ENCODE assay signal across 10 cellular contexts in genomic region chr1:26531651-26532131, GRCh38. TPM values are rescaled to one million over a fixed set of nuclear protein-coding genes. Genes with fewer than 3 reads are reported as not detected.
DNase-seq lines count a peak whose midpoint lies in the region; ATAC-seq, FAIRE-seq and TF ChIP-seq lines count a peak whose summit lies in the region.
"Had no signal": no experiment of that assay in that cellular context is flagged by ENCODE, and none has a peak within 500 bp of the region (broad histone marks: within the 10 kb centered on the region; RNA-seq: fewer than 3 reads in every experiment).

No MANE protein-coding gene starts in this region.

- no peak for TF ChIP-seq EP300 in A549 (IDR thresholded peaks at IDR 0.05)

- H3K4me3 ChIP-seq in A549 = peak overlapping the region; percentile 58; the same call in 2 of the 3 replicates
- H3K4me3 ChIP-seq in HUES64 (ENCODE audit: low read length) = peak overlapping the region; percentile 79
- no peak overlapping the region for H3K4me3 ChIP-seq in mesenchymal stem cell (ENCODE audit: insufficient read depth in 1 of 2, low read depth in 1 of 2, low read length in 2 of 2)
- H3K4me3 ChIP-seq: thoracic aorta had no signal

- H3K4me1 ChIP-seq in A549 (peaks cover 21% of the 10 kb centered on the region), HUES64 (ENCODE audit: insufficient read depth, low read length) (peaks cover 20% of the 10 kb centered on the region), mesenchymal stem cell (ENCODE audit: control insufficient read depth, insufficient read depth, low read depth, low read length) (peaks cover 36% of the 10 kb centered on the region)

- TF ChIP-seq POLR2A in A549 (IDR thresholded peaks at IDR 0.05; ENCODE audit: low read length) = no peak

- H3K27ac Mint-ChIP-seq in MCF 10A (ENCODE audit: low read depth, unreplicated experiment) = peak overlapping the region; percentile 90

- peaks cover 15% of the 10 kb centered on the region for H3K4me1 Mint-ChIP-seq in MCF 10A (ENCODE audit: insufficient read depth, unreplicated experiment)

- H3K36me3 ChIP-seq in HUES64 (ENCODE audit: insufficient read depth, low read length) = no peaks in the 10 kb centered on the region
- no peaks in the 10 kb centered on the region for H3K36me3 ChIP-seq in mesenchymal stem cell (ENCODE audit: control insufficient read depth in 1 of 2, insufficient read depth in 2 of 2, low read depth in 1 of 2, low read length in 2 of 2)
- H3K36me3 ChIP-seq: thoracic aorta had no signal

- peak overlapping the region in 1 of 2 experiments; percentile 49 for H2BK12ac ChIP-seq in mesenchymal stem cell (ENCODE audit: low read length in 2 of 2)

- H3K14ac ChIP-seq in mesenchymal stem cell (ENCODE audit: low read length in 2 of 2) = no peak overlapping the region

- H3K9ac ChIP-seq in HUES64 (ENCODE audit: low read depth, low read length) (peak overlapping the region; percentile 44), mesenchymal stem cell (ENCODE audit: low read length) (no peak overlapping the region)

- peak overlapping the region; percentile 74 for H4K8ac ChIP-seq in mesenchymal stem cell (ENCODE audit: low read length)

- H2BK120ac ChIP-seq in mesenchymal stem cell (ENCODE audit: low read depth, low read length) = no peak overlapping the region

- POLR2A ChIA-PET in A549 (lab: Yijun Ruan, JAX) = interaction anchor here (0.5 kb wide), 1 partner anchor 8 kb away, joined by 5 read pairs; no protein-coding TSS in a partner anchor
- POLR2A ChIA-PET in MCF 10A (lab: Yijun Ruan, JAX) = interaction anchor here (0.6 to 6.1 kb wide), 18 partner anchors 10 to 1761 kb away, joined by 3 to 282 read pairs (median 4); partner anchors contain the start of genes DHDDS, HMGN2 and PIGV

- peak overlapping the region in 1 of 2 experiments; percentile 35 for H3K18ac ChIP-seq in mesenchymal stem cell (ENCODE audit: low read depth in 1 of 2, low read length in 2 of 2)

- H3K9me3 Mint-ChIP-seq in MCF 10A (ENCODE audit: unreplicated experiment) = no peaks in the 10 kb centered on the region
- H3K9me3 Mint-ChIP-seq: CD4-positive, alpha-beta memory T cell had no signal

- H3K4me2 ChIP-seq in A549 (peak overlapping the region; percentile 93), mesenchymal stem cell (ENCODE audit: low read length, poor library complexity, severe bottlenecking) (peak overlapping the region; percentile 96)

- CTCF ChIA-PET in A549 (lab: Yijun Ruan, JAX) (interaction anchor here (0.9 to 2.9 kb wide), 3 partner anchors 8 to 278 kb away, joined by 3 to 25 read pairs (median 7); no protein-coding TSS in a partner anchor), MCF 10A (lab: Yijun Ruan, JAX) (interaction anchor here (0.6 to 3.8 kb wide), 7 partner anchors 8 to 347 kb away, joined by 3 to 75 read pairs (median 3); no protein-coding TSS in a partner anchor)

- no peak overlapping the region for H2BK5ac ChIP-seq in mesenchymal stem cell (ENCODE audit: low read depth, low read length, poor library complexity, severe bottlenecking)

- TSS peak; percentile 50 for BruUV-seq in MCF 10A (replicated peaks; lab: Mats Ljungman, UMichigan)

- no peak overlapping the region for H3K23ac ChIP-seq in mesenchymal stem cell (ENCODE audit: low read length in 2 of 2)

- ATAC-seq in A549 = no peak
- no peak for ATAC-seq in GM21360 (IDR thresholded peaks at IDR 0.05; ENCODE audit: unreplicated experiment)

- peaks cover 31% of the 10 kb centered on the region for H3K79me1 ChIP-seq in mesenchymal stem cell (replicated peaks; ENCODE audit: low read length, poor library complexity, severe bottlenecking)

- intact Hi-C loops in MCF 10A (cut with micrococcal nuclease) = loop anchor here (1.0 to 2.0 kb wide), 2 partner anchors 31 to 59 kb away; partner anchors contain the start of gene HMGN2

- DNase-seq in A549 (ENCODE audit: low read depth in 1 of 2, low spot score in 1 of 2) = no peak
- peak; percentile 53 for DNase-seq in MCF 10A (ENCODE audit: unreplicated experiment)
- DNase-seq in mesenchymal stem cell = no peak
- no peak for DNase-seq in activated gamma-delta T cell treated with Interleukin-2 at 50 U/mL for 16 hours
- DNase-seq in activated CD8-positive, alpha-beta memory T cell treated with anti-CD3 and anti-CD28 coated beads for 24 hours = no peak
- DNase-seq in HPDE6-E6E7 (ENCODE audit: extremely low spot score) = no peak
- DNase-seq: CD4-positive, alpha-beta memory T cell had no signal

- no peak for FAIRE-seq in A549 (lab: Jason Lieb, UNC)

- H2AFZ ChIP-seq in mesenchymal stem cell (ENCODE audit: low read depth, low read length) = no peak overlapping the region

- peaks cover 15% of the 10 kb centered on the region for H3K36me3 Mint-ChIP-seq in MCF 10A (ENCODE audit: insufficient read depth, unreplicated experiment)

- H3K27ac ChIP-seq in A549 = peak overlapping the region; percentile 72 to 92
- H3K27ac ChIP-seq in HUES64 (ENCODE audit: low read depth, low read length) = peak overlapping the region; percentile 73
- peak overlapping the region; percentile 38 for H3K27ac ChIP-seq in mesenchymal stem cell (ENCODE audit: low read length, poor library complexity, severe bottlenecking)
- H3K27ac ChIP-seq: thoracic aorta had no signal

- H3K4me3 Mint-ChIP-seq in MCF 10A (ENCODE audit: unreplicated experiment) = peak overlapping the region; percentile 89

- no peak for TF ChIP-seq RAD21 in A549 (conservative IDR thresholded peaks at IDR 0.05 in 1 of 2, IDR thresholded peaks at IDR 0.05 in 1 of 2)

- H3K27me3 ChIP-seq in HUES64 (ENCODE audit: insufficient read depth, low read length) (no peaks in the 10 kb centered on the region; the same call in 1 of the 2 replicates), mesenchymal stem cell (ENCODE audit: control insufficient read depth in 1 of 2, insufficient read depth in 1 of 2, low read length in 2 of 2) (peaks cover 0 to 6% of the 10 kb centered on the region in 2 experiments)

- TF ChIP-seq CTCF in A549 (IDR thresholded peaks at IDR 0.05) (no peak), MCF 10A (IDR thresholded peaks at IDR 0.05; ENCODE audit: unreplicated experiment) (no peak)

- no peak overlapping the region for H4K91ac ChIP-seq in mesenchymal stem cell (ENCODE audit: low read length)

- no peaks in the 10 kb centered on the region for H3K27me3 Mint-ChIP-seq in MCF 10A (ENCODE audit: insufficient read depth, unreplicated experiment)
- H3K27me3 Mint-ChIP-seq: CD4-positive, alpha-beta memory T cell had no signal

- peak overlapping the region; percentile 58 for H2AK5ac ChIP-seq in mesenchymal stem cell (ENCODE audit: low read length, severe bottlenecking)

- no peak overlapping the region for H3K4ac ChIP-seq in mesenchymal stem cell (ENCODE audit: low read depth in 1 of 2, low read length in 2 of 2)

- H3K9me3 ChIP-seq in A549 (no peaks in the 10 kb centered on the region), HUES64 (ENCODE audit: insufficient read depth, low read depth, low read length) (no peaks in the 10 kb centered on the region), mesenchymal stem cell (ENCODE audit: control insufficient read depth, low read length) (no peaks in the 10 kb centered on the region)
- H3K9me3 ChIP-seq: thoracic aorta had no signal

- 80% methylated on average over 4 of the region's 12 CpGs for WGBS in A549 (ENCODE audit: missing lambda C conversion rate)
- 67% methylated on average over 12 of the region's 12 CpGs for WGBS in HUES64
- WGBS in mesenchymal stem cell = 81% methylated on average over 12 of the region's 12 CpGs

- no peak overlapping the region for H2BK15ac ChIP-seq in mesenchymal stem cell (ENCODE audit: low read depth, poor library complexity, severe bottlenecking)

TF ChIP-seq in A549, 52 proteins besides CTCF, POLR2A, EP300 and RAD21:
- TF ChIP-seq NFE2L2 (conservative IDR thresholded peaks at IDR 0.05; ENCODE audit: low read length) = no peak
- TF ChIP-seq FOSL2 (IDR thresholded peaks at IDR 0.05) = no peak
- TF ChIP-seq FOSL2 (CRISPR knock-in tag; IDR thresholded peaks at IDR 0.05) = no peak
- no peak for TF ChIP-seq MYC (IDR thresholded peaks at IDR 0.05; ENCODE audit: borderline replicate concordance, low read length)
- no peak for TF ChIP-seq MAZ (IDR thresholded peaks at IDR 0.05; ENCODE audit: borderline replicate concordance, low read depth, low read length)

RNA-seq across cellular contexts. Expression of gene RPS6KA1, which starts 2.1 kb away (rescaled TPM):
- polyA plus RNA-seq in A549 (2011; rRNA removed) (9.8 and 11.8 TPM in 2 replicates), A549 (2017; fragmentation: RNase III; extraction: RNeasy Plus Mini Kit Qiagen cat#74134 plus additional on column Dnase treatment) (12.4 to 14.1 TPM (median 12.7 TPM) in 3 replicates)
- polyA plus RNA-seq in A549 (2012; cell fraction: cytosol; rRNA removed) = 13.7 and 16.5 TPM in 2 replicates
- polyA plus RNA-seq in A549 (2012; cell fraction: nucleus; rRNA removed) = 17.6 and 18.5 TPM in 2 replicates
- 24.0 and 26.2 TPM in 2 replicates for polyA minus RNA-seq in A549 (2011; rRNA and poly(A)+ RNA removed)
- 28.6 TPM for polyA plus RNA-seq in HUES64 (2013, experiment 1 of 2)
- 30.1 TPM for polyA plus RNA-seq in HUES64 (2013, experiment 2 of 2)
- total RNA-seq in MCF 10A (2022) = 43.9 and 50.9 TPM in 2 replicates
- 5.6 TPM for polyA plus RNA-seq in mesenchymal stem cell (2013, experiment 1 of 2)
- polyA plus RNA-seq in mesenchymal stem cell (2013, experiment 2 of 2) = 6.8 TPM

RNA-seq across cellular contexts. Expression of gene HMGN2, which starts 59.5 kb away (rescaled TPM):
- 146 and 181 TPM in 2 replicates for polyA plus RNA-seq in A549 (2011; rRNA removed)
- polyA plus RNA-seq in A549 (2012; cell fraction: cytosol; rRNA removed) = 273 and 310 TPM in 2 replicates
- polyA plus RNA-seq in A549 (2012; cell fraction: nucleus; rRNA removed) = 104 and 110 TPM in 2 replicates
- 290 to 380 TPM (median 310 TPM) in 3 replicates for polyA plus RNA-seq in A549 (2017; fragmentation: RNase III; extraction: RNeasy Plus Mini Kit Qiagen cat#74134 plus additional on column Dnase treatment)
- 21.2 and 35.6 TPM in 2 replicates for polyA minus RNA-seq in A549 (2011; rRNA and poly(A)+ RNA removed)
- 939 TPM for polyA plus RNA-seq in HUES64 (2013, experiment 1 of 2)
- polyA plus RNA-seq in HUES64 (2013, experiment 2 of 2) = 892 TPM
- total RNA-seq in MCF 10A (2022) = 302 and 364 TPM in 2 replicates
- 370 TPM for polyA plus RNA-seq in mesenchymal stem cell (2013, experiment 1 of 2)
- polyA plus RNA-seq in mesenchymal stem cell (2013, experiment 2 of 2) = 378 TPM

Comparison
In these comparisons a context has a peak if more than half of its experiments do, and no peak if none do; other contexts are left out.
1. H3K4me3 ChIP-seq: peak in A549 (single experiment) and HUES64 (single experiment); none in mesenchymal stem cell (0 of 2).
2. Peak in every context shown above with its lines, with median percentiles within 50 percentile points of each other: H3K27ac ChIP-seq.